21 cellular contexts compared by ENCODE assay signal in the genomic region with DNA sequence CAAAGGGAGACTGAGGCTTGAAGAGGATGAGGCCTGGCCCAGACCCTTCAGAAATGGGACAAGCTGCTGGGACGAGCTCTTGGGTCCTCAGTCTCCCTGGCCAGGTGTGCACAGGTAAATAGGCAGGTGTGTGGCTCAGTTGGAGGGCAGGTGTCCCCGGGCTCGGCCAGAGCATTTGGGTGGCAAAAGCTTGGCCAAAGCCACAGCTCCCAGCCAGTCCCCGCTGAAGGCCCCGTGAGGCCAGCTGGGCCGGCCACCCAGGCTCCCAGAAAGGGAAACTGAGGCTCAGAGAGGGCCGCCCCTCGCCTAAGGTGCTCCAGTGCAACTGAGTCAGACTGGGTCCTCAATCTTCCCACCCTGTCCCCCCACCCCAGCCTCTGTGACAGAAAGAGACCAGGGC.
"Had no signal": no experiment of that assay in that cellular context is flagged by ENCODE, and none has a peak within 500 bp of the region (broad histone marks: within the 10 kb centered on the region; RNA-seq: fewer than 3 reads in every experiment).

No MANE protein-coding gene starts in this region.

- H3K4me2 ChIP-seq: KMS-11 had no signal

- H3K4me3 ChIP-seq: SJSA1, SK-N-MC had no signal

- H3K9me3 ChIP-seq: SJSA1 had no signal

- FAIRE-seq: HepG2, RCC 7860 had no signal

- DNase-seq: IMR-90, Kasumi-1, MV-4-11, NCI-H1048, NCI-H1436, NCI-H187, NCI-H2029, NCI-H2171, NCI-H226, NCI-H446, NCI-H510A, NCI-H524 treated with DMSO at 0.1 percent for 48 hours, NCI-H82, Right ventricle myocardium superior, RPMI8226, SIG-M5 had no signal

- H3K36me3 ChIP-seq: SJSA1 had no signal

- H3K4me1 ChIP-seq: SJSA1 had no signal

- H3K9ac ChIP-seq: KMS-11 had no signal

- ATAC-seq: HepG2 had no signal

- H3K27ac ChIP-seq: KMS-11, SJSA1, SK-N-MC had no signal
